ENCODE assay signal across 14 cellular contexts in the genomic region with DNA sequence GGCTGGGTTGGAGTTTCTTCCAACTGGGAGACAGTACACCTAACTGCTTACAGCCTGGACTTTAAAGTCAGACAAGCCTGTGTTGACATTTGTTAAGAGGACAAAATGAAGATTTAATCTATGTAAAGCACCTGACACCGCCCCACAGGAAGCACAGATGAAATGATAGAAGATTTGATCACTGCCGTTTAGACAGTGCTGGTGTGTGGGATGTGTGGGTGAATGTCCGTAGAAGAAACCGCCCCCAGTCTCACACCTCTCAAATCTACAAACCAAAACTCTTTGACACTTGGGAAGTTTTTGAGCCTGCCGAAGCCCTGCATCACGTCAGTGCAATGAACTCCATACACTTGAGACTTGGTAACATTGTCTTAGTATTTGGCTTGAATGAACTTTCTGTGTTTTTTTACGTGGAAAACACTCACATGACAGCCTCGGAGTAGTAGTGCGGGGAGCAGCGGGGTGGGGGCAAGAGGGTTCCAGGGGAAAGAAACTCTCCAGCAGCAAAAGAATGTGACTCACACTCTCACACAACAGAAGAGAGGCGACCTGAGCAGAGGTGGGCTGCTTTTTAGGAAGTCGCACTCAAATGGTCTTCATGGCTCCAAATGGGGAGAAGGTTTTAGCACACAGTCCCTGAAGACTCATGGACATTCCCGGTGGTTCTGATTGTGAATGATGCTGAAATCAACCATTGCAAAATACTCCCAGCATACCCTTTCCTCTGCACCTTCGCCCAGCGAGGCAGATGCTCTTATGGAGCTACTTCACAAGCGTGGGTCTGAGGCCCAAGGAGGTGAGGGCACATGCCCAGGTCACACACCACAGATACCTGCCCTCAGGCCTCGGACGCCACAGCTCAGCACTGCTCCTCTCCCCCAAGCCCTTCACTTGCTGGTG.
DNase-seq lines count a peak whose midpoint lies in the region; ATAC-seq and TF ChIP-seq lines count a peak whose summit lies in the region.
"Had no signal": no experiment of that assay in that cellular context is flagged by ENCODE, and none has a peak within 500 bp of the region (broad histone marks: within the 10 kb centered on the region; RNA-seq: fewer than 3 reads in every experiment).

No MANE protein-coding gene starts in this region.

- no peak overlapping the region for H2BK120ac ChIP-seq in mesendoderm (ENCODE audit: low read depth, low read length)

- H3K4me1 ChIP-seq in mesendoderm (ENCODE audit: control insufficient read depth, low read depth, low read length) = peaks cover 6% of the 10 kb centered on the region
- peaks cover 18% of the 10 kb centered on the region for H3K4me1 ChIP-seq in thymus (ENCODE audit: control insufficient read depth, insufficient read depth, low read length)

- H3K9me3 ChIP-seq in thymus (ENCODE audit: control insufficient read depth) = no peaks in the 10 kb centered on the region
- H3K9me3 ChIP-seq: SJCRH30 had no signal

- no peak overlapping the region for H2BK15ac ChIP-seq in mesendoderm (replicated peaks; ENCODE audit: low read depth)

- POLR2A ChIA-PET in activated CD8-positive, alpha-beta T cell treated with anti-CD3 and anti-CD28 coated beads for 36 hours (lab: Charles Lee) = no interaction called here

- no peak overlapping the region for H2AK5ac ChIP-seq in mesendoderm (ENCODE audit: low read length)

- H3K27ac Mint-ChIP-seq in activated CD8-positive, alpha-beta T cell treated with anti-CD3 and anti-CD28 coated beads for 36 hours = no peak overlapping the region
- H3K27ac Mint-ChIP-seq: progenitor cell of endocrine pancreas had no signal

- no peak overlapping the region for H3K4me3 Mint-ChIP-seq in activated CD8-positive, alpha-beta T cell treated with anti-CD3 and anti-CD28 coated beads for 36 hours
- H3K4me3 Mint-ChIP-seq: activated B cell treated with CpG ODN at 0.5 μM for 24 hours had no signal

- no peak overlapping the region for H2BK5ac ChIP-seq in mesendoderm (ENCODE audit: low read length)

- H3K36me3 ChIP-seq in mesendoderm (ENCODE audit: control insufficient read depth, insufficient read depth, low read length) (no peaks in the 10 kb centered on the region), thymus (ENCODE audit: control insufficient read depth, insufficient read depth) (no peaks in the 10 kb centered on the region)
- H3K36me3 ChIP-seq: SJCRH30 had no signal

- no peak overlapping the region for H3K9ac ChIP-seq in mesendoderm (ENCODE audit: low read length)

- no peaks in the 10 kb centered on the region for H3K27me3 Mint-ChIP-seq in activated CD8-positive, alpha-beta T cell treated with anti-CD3 and anti-CD28 coated beads for 36 hours
- H3K27me3 Mint-ChIP-seq: activated B cell treated with CpG ODN at 0.5 μM for 24 hours had no signal

- no CpG with 5 or more reads among the region's 18 CpGs for WGBS in mesendoderm (ENCODE audit: extremely low coverage, insufficient coverage, low lambda C conversion rate)
- 64% methylated on average over 18 of the region's 18 CpGs for WGBS in thymus

- peak; percentile 45 for ATAC-seq in activated CD8-positive, alpha-beta T cell treated with anti-CD3 and anti-CD28 coated beads for 36 hours

- H3K4me2 ChIP-seq in mesendoderm (ENCODE audit: low read length) = no peak overlapping the region

- no peak overlapping the region for H4K8ac ChIP-seq in mesendoderm (ENCODE audit: low read depth, low read length)

- H3K23ac ChIP-seq in mesendoderm (ENCODE audit: low read length) = no peak overlapping the region

- peaks cover 12% of the 10 kb centered on the region for H3K4me1 Mint-ChIP-seq in activated CD8-positive, alpha-beta T cell treated with anti-CD3 and anti-CD28 coated beads for 36 hours (ENCODE audit: low read depth)
- H3K4me1 Mint-ChIP-seq: activated B cell treated with CpG ODN at 0.5 μM for 24 hours had no signal

- DNase-seq in stimulated activated CD4-positive, alpha-beta T cell treated with anti-CD3 and anti-CD28 coated beads, Interleukin-12 subunit alpha, Interleukin-12 subunit beta, amount 100 ng/mL, for 4 hours = peak; percentile 21
- DNase-seq in stimulated activated CD4-positive, alpha-beta T cell treated with anti-CD3 and anti-CD28 coated beads, Interleukin-2, amount 100 ng/mL, for 48 hours = no peak
- DNase-seq in activated CD8-positive, alpha-beta T cell treated with anti-CD3 and anti-CD28 coated beads for 36 hours = peak; percentile 50
- DNase-seq in mesendoderm (peak; percentile 38), hepatic stellate cell (ENCODE audit: low spot score) (no peak), NCI-H1694 (lab: John Stamatoyannopoulos, UW) (no peak), NCI-H1436 (lab: John Stamatoyannopoulos, UW) (no peak)
- DNase-seq: activated B cell treated with CpG ODN at 0.5 μM for 24 hours, dermis blood vessel endothelial cell, midbrain, NCI-H2107, SJCRH30 had no signal

- no peak overlapping the region for H4K5ac ChIP-seq in mesendoderm (ENCODE audit: low read length)

- H3K9me3 Mint-ChIP-seq in activated CD8-positive, alpha-beta T cell treated with anti-CD3 and anti-CD28 coated beads for 36 hours = no peaks in the 10 kb centered on the region
- H3K9me3 Mint-ChIP-seq: activated B cell treated with CpG ODN at 0.5 μM for 24 hours had no signal

- intact Hi-C loops in activated CD8-positive, alpha-beta T cell treated with anti-CD3 and anti-CD28 coated beads for 36 hours (cut with micrococcal nuclease) = no loop called here

- no peak overlapping the region for H3K4me3 ChIP-seq in mesendoderm (ENCODE audit: low read length)
- H3K4me3 ChIP-seq in thymus (ENCODE audit: low read length) = no peak overlapping the region
- H3K4me3 ChIP-seq: SJCRH30 had no signal

- H3K36me3 Mint-ChIP-seq in activated CD8-positive, alpha-beta T cell treated with anti-CD3 and anti-CD28 coated beads for 36 hours (ENCODE audit: low read depth) = no peaks in the 10 kb centered on the region

- no peaks in the 10 kb centered on the region for H3K79me2 ChIP-seq in mesendoderm (ENCODE audit: control insufficient read depth, insufficient read depth, low read length)

- H3K79me1 ChIP-seq in mesendoderm (ENCODE audit: low read length) = no peaks in the 10 kb centered on the region

- H3K56ac ChIP-seq in mesendoderm (ENCODE audit: low read length) = no peak overlapping the region

- H3K27ac ChIP-seq in mesendoderm (ENCODE audit: low read depth, low read length) (no peak overlapping the region), thymus (ENCODE audit: low read depth) (peak overlapping the region; percentile 71)
- H3K27ac ChIP-seq: SJCRH30 had no signal

- no peak overlapping the region for H3K4ac ChIP-seq in mesendoderm (ENCODE audit: low read depth, low read length)

- H3K18ac ChIP-seq in mesendoderm (ENCODE audit: low read length) = no peak overlapping the region

- H3K27me3 ChIP-seq in mesendoderm (ENCODE audit: insufficient read depth, low read length, poor library complexity) = no peaks in the 10 kb centered on the region
- H3K27me3 ChIP-seq in thymus (ENCODE audit: control insufficient read depth, insufficient read depth) = no peaks in the 10 kb centered on the region

- CTCF ChIA-PET in activated CD8-positive, alpha-beta T cell treated with anti-CD3 and anti-CD28 coated beads for 36 hours (lab: Charles Lee) = no interaction called here

- no peak for TF ChIP-seq CTCF in activated CD8-positive, alpha-beta T cell treated with anti-CD3 and anti-CD28 coated beads for 36 hours (IDR thresholded peaks at IDR 0.05)

Comparison
In these comparisons a context has a peak if more than half of its experiments do, and no peak if none do; other contexts are left out.
1. DNase-seq: peak in stimulated activated CD4-positive, alpha-beta T cell treated with anti-CD3 and anti-CD28 coated beads, Interleukin-12 subunit alpha, Interleukin-12 subunit beta, amount 100 ng/mL, for 4 hours (single experiment), activated CD8-positive, alpha-beta T cell treated with anti-CD3 and anti-CD28 coated beads for 36 hours (single experiment) and mesendoderm (single experiment); none in stimulated activated CD4-positive, alpha-beta T cell treated with anti-CD3 and anti-CD28 coated beads, Interleukin-2, amount 100 ng/mL, for 48 hours (0 of 2), hepatic stellate cell (single experiment), NCI-H1694 (single experiment) and NCI-H1436 (single experiment).